9 cellular contexts compared by ENCODE assay signal in the genomic region with DNA sequence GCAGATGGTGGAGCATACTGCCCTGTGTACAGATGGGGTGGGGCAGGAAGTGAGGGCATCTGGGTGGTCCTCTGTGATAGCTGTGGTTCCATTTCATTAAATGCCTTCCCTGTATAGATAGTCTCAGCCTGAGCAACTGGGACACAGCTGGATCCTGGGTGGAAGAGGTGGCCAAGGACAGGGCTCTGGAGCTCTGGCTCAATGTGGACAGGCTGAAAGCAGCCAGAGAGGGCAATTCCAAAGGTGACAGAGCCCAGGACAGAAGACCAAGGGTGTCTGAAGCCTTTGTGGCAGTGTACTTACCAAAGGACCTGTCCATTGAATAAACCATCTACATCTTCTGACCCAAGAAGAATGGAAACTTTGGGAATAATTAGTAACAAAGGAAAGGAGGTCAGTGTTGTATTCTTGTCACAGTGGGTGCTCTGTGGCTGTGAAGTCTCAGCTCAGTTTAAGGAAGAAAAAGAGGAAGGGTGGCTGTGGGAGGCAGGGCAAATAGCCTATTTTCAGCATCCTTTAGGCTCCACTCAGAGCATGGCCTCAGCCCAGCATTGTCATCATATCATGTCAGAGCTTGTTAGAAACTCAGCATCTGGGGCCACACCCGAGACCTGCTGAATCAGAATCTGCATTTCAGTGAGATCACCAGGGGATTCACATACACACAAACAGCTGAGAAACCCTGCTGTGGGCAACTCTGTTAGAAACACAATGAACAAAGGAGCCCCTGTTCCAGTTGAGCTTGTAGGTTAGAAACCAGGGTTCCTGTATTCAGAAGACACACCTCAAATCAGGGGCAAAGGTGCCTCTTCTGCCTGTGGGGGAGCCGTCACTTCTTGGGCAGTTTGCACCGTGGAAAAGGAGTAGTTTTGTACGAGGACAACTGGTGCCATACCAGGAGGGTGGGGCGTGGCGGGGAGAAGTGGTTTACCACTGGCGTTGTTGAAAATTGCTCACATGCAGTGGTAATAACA.
DNase-seq lines count a peak whose midpoint lies in the region; ATAC-seq and TF ChIP-seq lines count a peak whose summit lies in the region.
"Had no signal": no experiment of that assay in that cellular context is flagged by ENCODE, and none has a peak within 500 bp of the region (broad histone marks: within the 10 kb centered on the region; RNA-seq: fewer than 3 reads in every experiment).

No MANE protein-coding gene starts in this region.

- H4K8ac ChIP-seq in mesenchymal stem cell (ENCODE audit: low read length): no peak overlapping the region

- peak; percentile 85 for DNase-seq in GM12864 (ENCODE audit: low read depth)
- peak; percentile 61 for DNase-seq in H7
- DNase-seq in NCI-H69 (lab: John Stamatoyannopoulos, UW): peak; percentile 82
- DNase-seq in activated effector memory CD4-positive, alpha-beta T cell treated with Interleukin-2 at 50 U/mL for 16 hours: peak; percentile 56
- no peak for DNase-seq in mesenchymal stem cell
- DNase-seq in stimulated activated naive B cell treated with anti-CD40 and anti-IgM and Interleukin-4, amounts not matched to agents 10 μg/mL and 1 μg/mL and 100 μg/mL, for 72 hours: peak; percentile 35
- no peak for DNase-seq in gastrocnemius medialis
- no peak for DNase-seq in SKM-1 (lab: John Stamatoyannopoulos, UW; ENCODE audit: unreplicated experiment)

- peak overlapping the region; percentile 18 for H2AK5ac ChIP-seq in mesenchymal stem cell (ENCODE audit: low read length, severe bottlenecking)

- intact Hi-C loops in gastrocnemius medialis (cut with DNase I; ENCODE audit: low total_unique reads): no loop called here

- in situ Hi-C loops in gastrocnemius medialis (cut with MboI; ENCODE audit: low sequenced_read_pairs in 4 of 4): no loop called here

- peaks cover 43 to 61% of the 10 kb centered on the region in 2 donors for H3K36me3 Mint-ChIP-seq in stimulated activated naive B cell treated with anti-CD40 and anti-IgM and Interleukin-4, amounts not matched to agents 10 μg/mL and 1 μg/mL and 100 μg/mL, for 72 hours

- H3K4ac ChIP-seq in mesenchymal stem cell (ENCODE audit: low read depth in 1 of 2, low read length in 2 of 2): peak overlapping the region; percentile 1 to 71

- H3K4me3 Mint-ChIP-seq in stimulated activated naive B cell treated with anti-CD40 and anti-IgM and Interleukin-4, amounts not matched to agents 10 μg/mL and 1 μg/mL and 100 μg/mL, for 72 hours: peak overlapping the region; percentile 39

- H3K36me3 ChIP-seq in H7 (replicated peaks; ENCODE audit: control insufficient read depth, insufficient read depth, low read length) (peaks cover 5% of the 10 kb centered on the region), mesenchymal stem cell (ENCODE audit: control insufficient read depth in 1 of 2, insufficient read depth in 2 of 2, low read depth in 1 of 2, low read length in 2 of 2) (peaks cover 5 to 8% of the 10 kb centered on the region in 2 experiments), gastrocnemius medialis (peaks cover 0 to 32% of the 10 kb centered on the region in 2 donors)

- H3K18ac ChIP-seq in mesenchymal stem cell (ENCODE audit: low read depth in 1 of 2, low read length in 2 of 2): peak overlapping the region; percentile 48 to 86

- H3K27ac ChIP-seq in mesenchymal stem cell (ENCODE audit: low read length, poor library complexity, severe bottlenecking): no peak overlapping the region
- H3K27ac ChIP-seq in gastrocnemius medialis: no peak overlapping the region

- WGBS in mesenchymal stem cell: 63% methylated on average over 7 of the region's 7 CpGs

- H3K4me1 Mint-ChIP-seq in stimulated activated naive B cell treated with anti-CD40 and anti-IgM and Interleukin-4, amounts not matched to agents 10 μg/mL and 1 μg/mL and 100 μg/mL, for 72 hours: peaks cover 29 to 49% of the 10 kb centered on the region in 2 donors

- no peak for TF ChIP-seq POLR2A in gastrocnemius medialis (IDR thresholded peaks at IDR 0.05)

- no peak overlapping the region for H2BK15ac ChIP-seq in mesenchymal stem cell (ENCODE audit: low read depth, poor library complexity, severe bottlenecking)

- H3K27ac Mint-ChIP-seq in stimulated activated naive B cell treated with anti-CD40 and anti-IgM and Interleukin-4, amounts not matched to agents 10 μg/mL and 1 μg/mL and 100 μg/mL, for 72 hours: peak overlapping the region; percentile 63

- H3K4me1 ChIP-seq in mesenchymal stem cell (ENCODE audit: control insufficient read depth, insufficient read depth, low read depth, low read length): peaks cover 16% of the 10 kb centered on the region
- peaks cover 0 to 5% of the 10 kb centered on the region in 2 donors for H3K4me1 ChIP-seq in gastrocnemius medialis

- H3K4me3 ChIP-seq in GM12864 (ENCODE audit: low read depth, low read length): no peak overlapping the region
- H3K4me3 ChIP-seq in H7 (ENCODE audit: insufficient read depth, low read depth, low read length): no peak overlapping the region
- H3K4me3 ChIP-seq in mesenchymal stem cell (ENCODE audit: insufficient read depth in 1 of 2, low read depth in 1 of 2, low read length in 2 of 2): no peak overlapping the region
- H3K4me3 ChIP-seq in gastrocnemius medialis: no peak overlapping the region
- H3K4me3 ChIP-seq: lung had no signal

- H3K27me3 Mint-ChIP-seq in stimulated activated naive B cell treated with anti-CD40 and anti-IgM and Interleukin-4, amounts not matched to agents 10 μg/mL and 1 μg/mL and 100 μg/mL, for 72 hours: no peaks in the 10 kb centered on the region

- H2BK5ac ChIP-seq in mesenchymal stem cell (ENCODE audit: low read depth, low read length, poor library complexity, severe bottlenecking): no peak overlapping the region

- ATAC-seq in stimulated activated naive B cell treated with anti-CD40 and anti-IgM and Interleukin-4, amounts not matched to agents 10 μg/mL and 1 μg/mL and 100 μg/mL, for 72 hours (replicated peaks): peak; percentile 62 to 63
- no peak for ATAC-seq in gastrocnemius medialis

- TF ChIP-seq CTCF in GM12864 (IDR thresholded peaks at IDR 0.05; ENCODE audit: low read depth, low read length, missing control alignments) (no peak), gastrocnemius medialis (IDR thresholded peaks at IDR 0.05 in 4 of 5, conservative IDR thresholded peaks at IDR 0.05 in 1 of 5) (no peak)

- peak overlapping the region; percentile 1 for H4K91ac ChIP-seq in mesenchymal stem cell (ENCODE audit: low read length)

- peaks cover 8% of the 10 kb centered on the region for H3K79me1 ChIP-seq in mesenchymal stem cell (replicated peaks; ENCODE audit: low read length, poor library complexity, severe bottlenecking)

- H3K9me3 Mint-ChIP-seq in stimulated activated naive B cell treated with anti-CD40 and anti-IgM and Interleukin-4, amounts not matched to agents 10 μg/mL and 1 μg/mL and 100 μg/mL, for 72 hours: no peaks in the 10 kb centered on the region

- no peak overlapping the region for H3K23ac ChIP-seq in mesenchymal stem cell (ENCODE audit: low read length in 2 of 2)

- H3K9me3 ChIP-seq in mesenchymal stem cell (ENCODE audit: control insufficient read depth, low read length) (no peaks in the 10 kb centered on the region), gastrocnemius medialis (no peaks in the 10 kb centered on the region)

- H3K27me3 ChIP-seq in H7 (ENCODE audit: control insufficient read depth, insufficient read depth, low read length) (peaks cover 12% of the 10 kb centered on the region), mesenchymal stem cell (ENCODE audit: control insufficient read depth in 1 of 2, insufficient read depth in 1 of 2, low read length in 2 of 2) (no peaks in the 10 kb centered on the region), gastrocnemius medialis (no peaks in the 10 kb centered on the region)

- H2BK120ac ChIP-seq in mesenchymal stem cell (ENCODE audit: low read depth, low read length): peak overlapping the region; percentile 58

- H3K9ac ChIP-seq in mesenchymal stem cell (ENCODE audit: low read length): peak overlapping the region; percentile 58

- no peak overlapping the region for H3K4me2 ChIP-seq in mesenchymal stem cell (ENCODE audit: low read length, poor library complexity, severe bottlenecking)

- H2BK12ac ChIP-seq in mesenchymal stem cell (ENCODE audit: low read length in 2 of 2): peak overlapping the region; percentile 79 to 82

- H3K14ac ChIP-seq in mesenchymal stem cell (ENCODE audit: low read length in 2 of 2): peak overlapping the region in 1 of 2 experiments; percentile 19

- H2AFZ ChIP-seq in mesenchymal stem cell (ENCODE audit: low read depth, low read length): no peak overlapping the region

Comparison
In these comparisons a context has a peak if more than half of its experiments do, and no peak if none do; other contexts are left out.
1. DNase-seq: peak in GM12864 (single experiment), H7 (single experiment), NCI-H69 (single experiment), activated effector memory CD4-positive, alpha-beta T cell treated with Interleukin-2 at 50 U/mL for 16 hours (single experiment) and stimulated activated naive B cell treated with anti-CD40 and anti-IgM and Interleukin-4, amounts not matched to agents 10 μg/mL and 1 μg/mL and 100 μg/mL, for 72 hours (single experiment); none in mesenchymal stem cell (single experiment), gastrocnemius medialis (0 of 2) and SKM-1 (single experiment).
2. ATAC-seq: peak in stimulated activated naive B cell treated with anti-CD40 and anti-IgM and Interleukin-4, amounts not matched to agents 10 μg/mL and 1 μg/mL and 100 μg/mL, for 72 hours (2 of 2); none in gastrocnemius medialis (0 of 2).